14 cellular contexts compared by ENCODE assay signal in genomic region chr9:114395768-114396167, GRCh38. TPM values are rescaled to one million over a fixed set of nuclear protein-coding genes. Genes with fewer than 3 reads are reported as not detected.
DNase-seq lines count a peak whose midpoint lies in the region; ATAC-seq and TF ChIP-seq lines count a peak whose summit lies in the region.
"Had no signal": no experiment of that assay in that cellular context is flagged by ENCODE, and none has a peak within 500 bp of the region (broad histone marks: within the 10 kb centered on the region; RNA-seq: fewer than 3 reads in every experiment).

No MANE protein-coding gene starts in this region.

- intact Hi-C loops in sigmoid colon (cut with DNase I), result loop anchor here (2.0 to 5.0 kb wide), 2 partner anchors 47 to 192 kb away; partner anchors contain the start of gene ATP6V1G1

- peak overlapping the region; percentile 8; the same call in 1 of the 2 replicates for H3K4me2 ChIP-seq in OCI-LY3 (ENCODE audit: low read length)

- H3K4me3 Mint-ChIP-seq in CD8-positive, alpha-beta memory T cell, result peak overlapping the region; percentile 63 to 99 (median 75)
- H3K4me3 Mint-ChIP-seq in central memory CD8-positive, alpha-beta T cell, result peak overlapping the region; percentile 98

- POLR2A ChIA-PET in CD8-positive, alpha-beta memory T cell (lab: Charles Lee), result interaction anchor here (0.7 to 2.0 kb wide), 5 partner anchors 8 to 192 kb away, joined by 3 to 8 read pairs (median 6); partner anchors contain the start of genes AKNA and ATP6V1G1

- ATAC-seq in central memory CD8-positive, alpha-beta T cell (replicated peaks; ENCODE audit: extremely low read depth, poor library complexity, severe bottlenecking), result no peak
- ATAC-seq in HG03196 (IDR thresholded peaks at IDR 0.05; ENCODE audit: unreplicated experiment) (no peak), GM21825 (IDR thresholded peaks at IDR 0.05; ENCODE audit: unreplicated experiment) (no peak)

- no peaks in the 10 kb centered on the region for H3K36me3 ChIP-seq in CD8-positive, alpha-beta memory T cell (ENCODE audit: insufficient read depth, low read length)
- H3K36me3 ChIP-seq in OCI-LY3 (replicated peaks; ENCODE audit: low read depth, low read length) (peaks cover 31% of the 10 kb centered on the region), sigmoid colon (no peaks in the 10 kb centered on the region), BE2C (no peaks in the 10 kb centered on the region)
- H3K36me3 ChIP-seq: right atrium auricular region had no signal

- H3K27me3 Mint-ChIP-seq in CD8-positive, alpha-beta memory T cell, result peaks cover 0 to 2% of the 10 kb centered on the region in 2 donors
- no peaks in the 10 kb centered on the region for H3K27me3 Mint-ChIP-seq in central memory CD8-positive, alpha-beta T cell

- peak overlapping the region; percentile 24 to 100 (median 89) for H3K27ac Mint-ChIP-seq in CD8-positive, alpha-beta memory T cell
- H3K27ac Mint-ChIP-seq in central memory CD8-positive, alpha-beta T cell (ENCODE audit: low read depth), result peak overlapping the region; percentile 68

- H3K27me3 ChIP-seq in CD8-positive, alpha-beta memory T cell (ENCODE audit: insufficient read depth, low read length, poor library complexity, severe bottlenecking), result no peaks in the 10 kb centered on the region
- H3K27me3 ChIP-seq in OCI-LY3 (ENCODE audit: low read depth, low read length) (no peaks in the 10 kb centered on the region), sigmoid colon (no peaks in the 10 kb centered on the region), BE2C (no peaks in the 10 kb centered on the region)
- H3K27me3 ChIP-seq: right atrium auricular region had no signal

- TF ChIP-seq POLR2A in sigmoid colon (IDR thresholded peaks at IDR 0.05), result no peak

- H3K4me3 ChIP-seq in CD8-positive, alpha-beta memory T cell (ENCODE audit: low read length), result peak overlapping the region; percentile 42
- H3K4me3 ChIP-seq in OCI-LY3 (ENCODE audit: low read length) (no peak overlapping the region), sigmoid colon (no peak overlapping the region), BE2C (ENCODE audit: low read depth, low read length) (no peak overlapping the region)
- H3K4me3 ChIP-seq: right atrium auricular region had no signal

- no peak for TF ChIP-seq EP300 in sigmoid colon (IDR thresholded peaks at IDR 0.05)

- no peak for TF ChIP-seq CTCF in OCI-LY3 (IDR thresholded peaks at IDR 0.05; ENCODE audit: low read depth, low read length)
- TF ChIP-seq CTCF in sigmoid colon (IDR thresholded peaks at IDR 0.05), result no peak
- no peak for TF ChIP-seq CTCF in BE2C (IDR thresholded peaks at IDR 0.05; ENCODE audit: low read depth, low read length)

- no peak for DNase-seq in CD8-positive, alpha-beta memory T cell
- no peak for DNase-seq in central memory CD8-positive, alpha-beta T cell (ENCODE audit: low spot score in 2 of 2)
- no peak for DNase-seq in sigmoid colon
- no peak for DNase-seq in foreskin melanocyte
- DNase-seq in BE2C, result no peak
- DNase-seq: activated effector memory CD4-positive, alpha-beta T cell treated with anti-CD3 and anti-CD28 coated beads, Interleukin-2, amount 50 U/mL, for 16 hours; Caco-2; NCI-H1694; NCI-H774; SIG-M5 had no signal

- CTCF ChIA-PET in CD8-positive, alpha-beta memory T cell (lab: Charles Lee), result interaction anchor here (1.0 to 4.9 kb wide), 10 partner anchors 10 to 262 kb away, joined by 3 to 50 read pairs (median 4); partner anchors contain the start of genes AKNA and TEX53

- peaks cover 67% of the 10 kb centered on the region for H3K4me1 ChIP-seq in CD8-positive, alpha-beta memory T cell (ENCODE audit: insufficient read depth, low read length)
- H3K4me1 ChIP-seq in OCI-LY3 (ENCODE audit: low read length) (peaks cover 46% of the 10 kb centered on the region), sigmoid colon (peaks cover 0 to 42% (median 35%) of the 10 kb centered on the region in 4 donors), BE2C (no peaks in the 10 kb centered on the region)

- peaks cover 13% of the 10 kb centered on the region; the same call in 1 of the 2 replicates for H4K20me1 ChIP-seq in OCI-LY3 (ENCODE audit: insufficient read depth, low read length)

- H3K9me3 Mint-ChIP-seq in CD8-positive, alpha-beta memory T cell, result no peaks in the 10 kb centered on the region
- no peaks in the 10 kb centered on the region for H3K9me3 Mint-ChIP-seq in central memory CD8-positive, alpha-beta T cell

- H3K27ac ChIP-seq in CD8-positive, alpha-beta memory T cell (ENCODE audit: low read depth, low read length), result peak overlapping the region; percentile 7
- H3K27ac ChIP-seq in OCI-LY3 (ENCODE audit: low read length) (no peak overlapping the region), sigmoid colon (peak overlapping the region in 3 of 4 donors; percentile 48 to 85 (median 81))

- H3K4me1 Mint-ChIP-seq in CD8-positive, alpha-beta memory T cell, result peaks cover 50 to 69% (median 64%) of the 10 kb centered on the region in 3 donors
- H3K4me1 Mint-ChIP-seq in central memory CD8-positive, alpha-beta T cell, result peaks cover 60% of the 10 kb centered on the region

- peaks cover 64% of the 10 kb centered on the region for H3K79me2 ChIP-seq in OCI-LY3 (ENCODE audit: low read length)

- peaks cover 0 to 40% (median 5%) of the 10 kb centered on the region in 3 donors for H3K36me3 Mint-ChIP-seq in CD8-positive, alpha-beta memory T cell
- H3K36me3 Mint-ChIP-seq in central memory CD8-positive, alpha-beta T cell (ENCODE audit: insufficient read depth), result peaks cover 34% of the 10 kb centered on the region

- 89 to 90% methylated on average over 5 of the region's 5 CpGs for WGBS in sigmoid colon, 2 donors

- no peak overlapping the region for H2AFZ ChIP-seq in OCI-LY3 (ENCODE audit: low read depth, low read length)

- no peaks in the 10 kb centered on the region for H3K9me3 ChIP-seq in CD8-positive, alpha-beta memory T cell (ENCODE audit: low read length)
- H3K9me3 ChIP-seq in OCI-LY3 (ENCODE audit: insufficient read depth, low read length) (no peaks in the 10 kb centered on the region), sigmoid colon (no peaks in the 10 kb centered on the region), BE2C (no peaks in the 10 kb centered on the region)
- H3K9me3 ChIP-seq: Caco-2, right atrium auricular region had no signal

- H3K9ac ChIP-seq in OCI-LY3 (ENCODE audit: low read length), result no peak overlapping the region

RNA-seq across cellular contexts. Expression of gene AKNA, which starts 8.0 kb away (rescaled TPM):
- 100 to 1,000 TPM; 126 TPM for total RNA-seq in CD8-positive, alpha-beta memory T cell
- 45.6 TPM for polyA plus RNA-seq in CD8-positive, alpha-beta memory T cell
- 10 to 100 TPM; 13.6 to 18.6 (median 17.7) TPM for total RNA-seq in sigmoid colon
- polyA plus RNA-seq in sigmoid colon, result 10 to 100 TPM in 2 of 3 donors, 1 to 10 TPM in 1; 9.9 to 81.6 (median 10.2) TPM
- 23.9 TPM for polyA plus RNA-seq in BE2C (2012; ENCODE audit: insufficient read depth, insufficient read length, low read depth)

Comparison
In these comparisons a context has a peak if more than half of its experiments do, and no peak if none do; other contexts are left out.
1. RNA of gene AKNA, which starts 8.0 kb away (total RNA-seq): 126 TPM in CD8-positive, alpha-beta memory T cell; 13.6 to 18.6 TPM in sigmoid colon; every median in the first group is over 4 times any median in the second.